In genomic region chr11:72224587-72225410, GRCh38 we compare ENCODE assay signal across 8 cellular contexts. TPM values are rescaled to one million over a fixed set of nuclear protein-coding genes. Genes with fewer than 3 reads are reported as not detected.
DNase-seq lines count a peak whose midpoint lies in the region; ATAC-seq and TF ChIP-seq lines count a peak whose summit lies in the region.

Gene INPPL1 (plus strand): TSS chr11:72224767. CDS start chr11:72224985, 218 bp downstream.

- peak within 1 kb of the TSS; percentile 51 for H3K9ac ChIP-seq in H9 (ENCODE audit: extremely low read depth, insufficient read length, low read length)

- no CpG with 5 or more reads among the region's 80 CpGs for WGBS in H9 (ENCODE audit: extremely low coverage, insufficient read length, low lambda C conversion rate)

- H3K27me3 ChIP-seq in H9 (ENCODE audit: insufficient read depth, low read length), result no peaks in the 10 kb centered on the region
- H3K27me3 ChIP-seq in effector memory CD4-positive, alpha-beta T cell (replicated peaks; ENCODE audit: control insufficient read depth, insufficient read depth, low read length, poor library complexity, severe bottlenecking), result no peaks in the 10 kb centered on the region

- H3K79me2 ChIP-seq in H9 (ENCODE audit: insufficient read depth, low read length), result peaks cover 4% of the 10 kb centered on the region; the same call in 1 of the 2 replicates

- no peak within 1 kb of the TSS for H3K27ac ChIP-seq in H9 (ENCODE audit: insufficient read length, low read depth, low read length)
- H3K27ac ChIP-seq in effector memory CD4-positive, alpha-beta T cell (ENCODE audit: insufficient read depth, low read length, poor library complexity, severe bottlenecking), result peak within 1 kb of the TSS; percentile 87

- peaks cover 3% of the 10 kb centered on the region for H3K79me1 ChIP-seq in H9 (ENCODE audit: insufficient read depth, low read depth, low read length, poor library complexity, severe bottlenecking)

- H3K36me3 Mint-ChIP-seq in H9 (ENCODE audit: insufficient read depth in 1 of 3, low read depth in 3 of 3) (peaks cover 10 to 39% (median 34%) of the 10 kb centered on the region in 3 experiments; a peak in 6 of 7 replicates), memory B cell (peaks cover 9% of the 10 kb centered on the region)

- no peak within 1 kb of the TSS for H2AFZ ChIP-seq in H9 (ENCODE audit: low read length)

- H3K4me1 ChIP-seq in H9 (ENCODE audit: insufficient read depth, low read length), result peaks cover 2% of the 10 kb centered on the region; the same call in 1 of the 2 replicates
- H3K4me1 ChIP-seq in effector memory CD4-positive, alpha-beta T cell (ENCODE audit: control insufficient read depth, insufficient read depth, low read length, poor library complexity, severe bottlenecking), result peaks cover 20% of the 10 kb centered on the region

- H2BK12ac ChIP-seq in H9 (ENCODE audit: insufficient read length, low read depth, low read length), result no peak within 1 kb of the TSS

- no peaks in the 10 kb centered on the region for H3K9me3 Mint-ChIP-seq in H9
- H3K9me3 Mint-ChIP-seq in memory B cell, result no peaks in the 10 kb centered on the region

- DNase-seq in AG20443 (ENCODE audit: low spot score) (peak; percentile 54), H9 (peak; percentile 41), memory B cell (ENCODE audit: low spot score in 2 of 2) (peak in 1 of 2 donors; percentile 44), SHP77 (lab: John Stamatoyannopoulos, UW) (no peak)
- DNase-seq in activated CD4-positive, alpha-beta T cell treated with anti-CD3 and anti-CD28 coated beads for 4 hours, result peak; percentile 37 to 44
- peak in 1 of 3 donors; percentile 24 for DNase-seq in effector memory CD4-positive, alpha-beta T cell
- peak; percentile 37 for DNase-seq in stimulated activated naive CD4-positive, alpha-beta T cell treated with Interleukin-2 at 50 U/mL for 16 hours (lab: John Stamatoyannopoulos, UW)

- H3K9me3 ChIP-seq in H9 (ENCODE audit: control insufficient read depth, low read depth, low read length), result no peaks in the 10 kb centered on the region
- no peaks in the 10 kb centered on the region for H3K9me3 ChIP-seq in effector memory CD4-positive, alpha-beta T cell (ENCODE audit: control insufficient read depth, low read length)

- peaks cover 11% of the 10 kb centered on the region for H3K36me3 ChIP-seq in effector memory CD4-positive, alpha-beta T cell (ENCODE audit: control insufficient read depth, insufficient read depth, low read length)

- H4K20me1 ChIP-seq in H9 (ENCODE audit: control insufficient read depth, insufficient read depth, insufficient read length), result peaks cover 2% of the 10 kb centered on the region

- no peak within 1 kb of the TSS for H3K4ac ChIP-seq in H9 (ENCODE audit: low read depth, low read length)

- H3K23ac ChIP-seq in H9 (ENCODE audit: insufficient read length, low read depth, low read length), result no peak within 1 kb of the TSS

- no peak within 1 kb of the TSS for H3K56ac ChIP-seq in H9 (ENCODE audit: insufficient read length, low read depth, low read length)

- peak within 1 kb of the TSS; percentile 96 for H3K4me3 ChIP-seq in effector memory CD4-positive, alpha-beta T cell (ENCODE audit: insufficient read depth, low read depth, low read length, poor library complexity, severe bottlenecking)

- H3K4me2 ChIP-seq in H9 (ENCODE audit: insufficient read depth, insufficient read length, low read length), result peak within 1 kb of the TSS; percentile 97

- ATAC-seq in memory B cell (ENCODE audit: low read depth) (peak; percentile 3), HG02623 (IDR thresholded peaks at IDR 0.05; ENCODE audit: unreplicated experiment) (no peak)

- H2BK5ac ChIP-seq in H9 (ENCODE audit: insufficient read length, low read length), result no peak within 1 kb of the TSS

- peak within 1 kb of the TSS; percentile 90 to 97 for H3K4me3 Mint-ChIP-seq in H9
- H3K4me3 Mint-ChIP-seq in memory B cell, result peak within 1 kb of the TSS; percentile 93

- no peak within 1 kb of the TSS for H4K91ac ChIP-seq in H9 (ENCODE audit: insufficient read length, low read depth, low read length)

- H4K5ac ChIP-seq in H9 (ENCODE audit: insufficient read length, low read depth, low read length), result no peak within 1 kb of the TSS

- peak within 1 kb of the TSS; percentile 58 for H3K14ac ChIP-seq in H9 (ENCODE audit: insufficient read depth, low read length)

- H3T11ph ChIP-seq in H9 (ENCODE audit: low read length), result no peak within 1 kb of the TSS

- H3K4me1 Mint-ChIP-seq in H9 (peaks cover 27 to 38% of the 10 kb centered on the region in 2 experiments), memory B cell (peaks cover 33% of the 10 kb centered on the region)

- no peak within 1 kb of the TSS for H2BK120ac ChIP-seq in H9 (ENCODE audit: low read depth, low read length, poor library complexity, severe bottlenecking)

- H4K8ac ChIP-seq in H9 (replicated peaks; ENCODE audit: insufficient read length, low read depth, low read length), result no peak within 1 kb of the TSS

- peak within 1 kb of the TSS; percentile 44 for H3K18ac ChIP-seq in H9 (ENCODE audit: insufficient read length, low read depth, low read length)

- H3K27me3 Mint-ChIP-seq in H9 (ENCODE audit: low read depth) (peaks cover 4% of the 10 kb centered on the region), memory B cell (no peaks in the 10 kb centered on the region)

- peaks cover 16% of the 10 kb centered on the region for H3K23me2 ChIP-seq in H9 (ENCODE audit: insufficient read length, low read depth, low read length, poor library complexity, severe bottlenecking)

- no peak within 1 kb of the TSS; the same call in 1 of the 2 replicates for H2BK15ac ChIP-seq in H9 (ENCODE audit: low read depth, low read length)

- H3K27ac Mint-ChIP-seq in H9 (peak within 1 kb of the TSS; percentile 96 to 98 (median 98)), memory B cell (peak within 1 kb of the TSS; percentile 89)

- H2AK5ac ChIP-seq in H9 (ENCODE audit: insufficient read length, low read length), result no peak within 1 kb of the TSS

- no peak for TF ChIP-seq CTCF in H9 (conservative IDR thresholded peaks at IDR 0.05)

- H2BK20ac ChIP-seq in H9 (ENCODE audit: low read depth, low read length, poor library complexity, severe bottlenecking), result no peak within 1 kb of the TSS

RNA-seq across cellular contexts. Expression of gene INPPL1, which starts in this region (rescaled TPM):
- 207 and 214 TPM in 2 replicates for total RNA-seq in H9 (2021)

Comparison
In these comparisons a context has a peak if more than half of its experiments do, and no peak if none do; other contexts are left out.
1. DNase-seq: peak in AG20443 (single experiment), H9 (single experiment), activated CD4-positive, alpha-beta T cell treated with anti-CD3 and anti-CD28 coated beads for 4 hours (2 of 2) and stimulated activated naive CD4-positive, alpha-beta T cell treated with Interleukin-2 at 50 U/mL for 16 hours (single experiment); none in SHP77 (0 of 2).